In the genomic region with DNA sequence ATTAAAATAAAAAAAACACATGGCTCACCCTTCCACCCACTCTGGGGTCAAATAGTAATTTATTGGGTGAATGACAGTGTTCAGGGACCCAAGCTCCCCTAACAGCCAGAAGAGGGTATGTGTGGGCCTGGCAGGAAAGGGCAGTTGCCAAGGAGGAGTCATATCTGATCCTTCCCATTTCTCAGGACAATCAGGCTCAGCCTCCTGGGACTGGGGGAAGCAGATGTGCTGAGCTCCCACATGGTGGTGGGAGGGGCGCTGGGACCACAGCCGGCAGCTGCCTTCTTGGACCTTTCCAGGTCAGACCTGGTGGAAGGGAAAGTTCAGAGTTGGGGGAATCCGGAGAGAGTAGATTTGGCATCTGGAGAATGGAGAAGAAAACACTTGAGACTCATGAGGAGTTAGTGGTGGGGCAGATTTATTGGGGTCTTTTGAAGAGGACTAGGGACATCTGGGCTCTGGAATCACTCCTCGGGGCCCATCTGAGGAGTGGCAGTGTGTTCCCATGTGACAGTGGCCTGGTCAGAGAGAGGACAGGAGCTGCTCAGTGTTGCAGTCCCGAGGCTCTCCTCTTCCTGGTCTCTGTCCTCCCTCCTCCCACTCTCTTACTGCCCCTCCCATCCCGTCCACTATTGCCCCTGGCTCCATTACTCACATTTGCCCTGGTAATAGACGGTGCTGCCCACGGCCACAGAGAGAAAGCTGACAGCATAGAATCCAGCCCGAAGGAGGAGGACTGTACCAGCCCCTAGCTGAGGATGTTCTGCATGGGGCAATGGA, we compare ENCODE assay signal across 14 cellular contexts. TPM values are rescaled to one million over a fixed set of nuclear protein-coding genes. Genes with fewer than 3 reads are reported as not detected.
DNase-seq lines count a peak whose midpoint lies in the region; ATAC-seq and TF ChIP-seq lines count a peak whose summit lies in the region.
"Had no signal": no experiment of that assay in that cellular context is flagged by ENCODE, and none has a peak within 500 bp of the region (broad histone marks: within the 10 kb centered on the region; RNA-seq: fewer than 3 reads in every experiment).

No MANE protein-coding gene starts in this region.

- H3K9me3 ChIP-seq in neural progenitor cell (ENCODE audit: low read depth): no peaks in the 10 kb centered on the region
- H3K9me3 ChIP-seq: Peyer's patch, transverse colon had no signal

- H3K79me2 ChIP-seq in neural progenitor cell (ENCODE audit: low read depth): no peaks in the 10 kb centered on the region

- peaks cover 62% of the 10 kb centered on the region for H3K4me1 Mint-ChIP-seq in activated CD4-positive, alpha-beta T cell treated with anti-CD3 and anti-CD28 coated beads for 36 hours
- H3K4me1 Mint-ChIP-seq in activated naive CD8-positive, alpha-beta T cell treated with anti-CD3 and anti-CD28 coated beads for 36 hours: peaks cover 62% of the 10 kb centered on the region
- peaks cover 5% of the 10 kb centered on the region for H3K4me1 Mint-ChIP-seq in neural progenitor cell

- no peak overlapping the region for H3K4me2 ChIP-seq in neural progenitor cell

- H3K36me3 Mint-ChIP-seq in activated CD4-positive, alpha-beta T cell treated with anti-CD3 and anti-CD28 coated beads for 36 hours (ENCODE audit: low read depth): no peaks in the 10 kb centered on the region
- peaks cover 14% of the 10 kb centered on the region for H3K36me3 Mint-ChIP-seq in activated naive CD8-positive, alpha-beta T cell treated with anti-CD3 and anti-CD28 coated beads for 36 hours
- no peaks in the 10 kb centered on the region for H3K36me3 Mint-ChIP-seq in neural progenitor cell

- H3K4me3 ChIP-seq in neural progenitor cell: no peak overlapping the region
- H3K4me3 ChIP-seq: Peyer's patch, transverse colon had no signal

- no peak for DNase-seq in activated CD4-positive, alpha-beta T cell treated with anti-CD3 and anti-CD28 coated beads for 36 hours
- DNase-seq in activated CD4-positive, alpha-beta T cell treated with anti-CD3 and anti-CD28 coated beads, Interleukin-2, amount 50 U/mL, for 48 hours: no peak
- DNase-seq in KBM-7 (peak; percentile 65), neural progenitor cell (ENCODE audit: low spot score) (no peak)
- no peak for DNase-seq in activated naive CD8-positive, alpha-beta T cell treated with anti-CD3 and anti-CD28 coated beads for 36 hours
- DNase-seq in stimulated activated naive CD4-positive, alpha-beta T cell (lab: John Stamatoyannopoulos, UW): no peak
- no peak for DNase-seq in stimulated activated CD4-positive, alpha-beta T cell treated with anti-CD3 and anti-CD28 coated beads, Interleukin-2, amount 100 ng/mL, for 24 hours
- DNase-seq: activated effector memory CD4-positive, alpha-beta T cell treated with Interleukin-2 at 50 U/mL for 16 hours; GF-D8; NCI-H226; Peyer's patch; transverse colon had no signal

- H3K4me3 Mint-ChIP-seq in activated CD4-positive, alpha-beta T cell treated with anti-CD3 and anti-CD28 coated beads for 36 hours: no peak overlapping the region
- peak overlapping the region; percentile 33 for H3K4me3 Mint-ChIP-seq in activated naive CD8-positive, alpha-beta T cell treated with anti-CD3 and anti-CD28 coated beads for 36 hours
- H3K4me3 Mint-ChIP-seq in neural progenitor cell: peak overlapping the region; percentile 53

- H3K27ac ChIP-seq in neural progenitor cell: no peak overlapping the region
- H3K27ac ChIP-seq: transverse colon had no signal

- in situ Hi-C loops in KBM-7 (cut with MboI; ENCODE audit: low pct_unique_long_range_greater_than_20kb, low sequenced_read_pairs): no loop called here

- no peaks in the 10 kb centered on the region for H3K27me3 Mint-ChIP-seq in activated CD4-positive, alpha-beta T cell treated with anti-CD3 and anti-CD28 coated beads for 36 hours
- H3K27me3 Mint-ChIP-seq in activated naive CD8-positive, alpha-beta T cell treated with anti-CD3 and anti-CD28 coated beads for 36 hours: no peaks in the 10 kb centered on the region
- H3K27me3 Mint-ChIP-seq in neural progenitor cell (ENCODE audit: insufficient read depth, low read depth): peaks cover 6% of the 10 kb centered on the region

- intact Hi-C loops in activated CD4-positive, alpha-beta T cell treated with anti-CD3 and anti-CD28 coated beads for 36 hours (cut with DNase I, micrococcal nuclease): no loop called here

- CTCF ChIA-PET in activated CD4-positive, alpha-beta T cell treated with anti-CD3 and anti-CD28 coated beads for 36 hours (lab: Charles Lee): interaction anchor here (0.8 to 28.5 kb wide), 5 partner anchors 1 to 45 kb away, joined by 3 to 873 read pairs (median 278); a partner anchor contains a TSS

- H3K36me3 ChIP-seq in neural progenitor cell: no peaks in the 10 kb centered on the region
- H3K36me3 ChIP-seq: Peyer's patch, transverse colon had no signal

- no peaks in the 10 kb centered on the region for H3K9me3 Mint-ChIP-seq in activated CD4-positive, alpha-beta T cell treated with anti-CD3 and anti-CD28 coated beads for 36 hours (ENCODE audit: low read depth)
- no peaks in the 10 kb centered on the region for H3K9me3 Mint-ChIP-seq in activated naive CD8-positive, alpha-beta T cell treated with anti-CD3 and anti-CD28 coated beads for 36 hours
- H3K9me3 Mint-ChIP-seq in neural progenitor cell: no peaks in the 10 kb centered on the region

- H3K27me3 ChIP-seq in neural progenitor cell: no peaks in the 10 kb centered on the region
- H3K27me3 ChIP-seq: Peyer's patch, transverse colon had no signal

- H4K20me1 ChIP-seq in neural progenitor cell (ENCODE audit: low read depth): no peaks in the 10 kb centered on the region

- no peaks in the 10 kb centered on the region for H3F3A ChIP-seq in neural progenitor cell (ENCODE audit: low read depth)

- no peak for TF ChIP-seq CTCF in neural progenitor cell (IDR thresholded peaks at IDR 0.05)

- H3K27ac Mint-ChIP-seq in activated CD4-positive, alpha-beta T cell treated with anti-CD3 and anti-CD28 coated beads for 36 hours: peak overlapping the region; percentile 15
- peak overlapping the region; percentile 59 for H3K27ac Mint-ChIP-seq in activated naive CD8-positive, alpha-beta T cell treated with anti-CD3 and anti-CD28 coated beads for 36 hours
- H3K27ac Mint-ChIP-seq in neural progenitor cell: no peak overlapping the region

- no peaks in the 10 kb centered on the region for H3K4me1 ChIP-seq in neural progenitor cell

- H3K9ac ChIP-seq in neural progenitor cell: no peak overlapping the region

- POLR2A ChIA-PET in activated CD4-positive, alpha-beta T cell treated with anti-CD3 and anti-CD28 coated beads for 36 hours (lab: Charles Lee): interaction anchor here (0.6 to 1.9 kb wide), 3 partner anchors 14 to 47 kb away, joined by 3 to 7 read pairs (median 3); a partner anchor contains a TSS

- no peak for ATAC-seq in activated CD4-positive, alpha-beta T cell treated with anti-CD3 and anti-CD28 coated beads for 36 hours
- no peak for ATAC-seq in GM21619 (IDR thresholded peaks at IDR 0.05; ENCODE audit: unreplicated experiment)

- H2AFZ ChIP-seq in neural progenitor cell (replicated peaks): no peak overlapping the region

RNA-seq across cellular contexts. Expression of a gene that starts 3.0 kb away (rescaled TPM):
- 10 to 100 TPM in 1 of 2 experiments, 1 to 10 TPM in 1; 9.1 to 11.1 TPM for total RNA-seq in activated CD4-positive, alpha-beta T cell treated with anti-CD3 and anti-CD28 coated beads for 36 hours
- total RNA-seq in activated naive CD8-positive, alpha-beta T cell treated with anti-CD3 and anti-CD28 coated beads for 36 hours: 10 to 100 TPM; 29.1 TPM
- total RNA-seq in neural progenitor cell (ENCODE audit: low replicate concordance): not detected in 2 replicates

RNA-seq across cellular contexts. Expression of a gene that starts 3.7 kb away (rescaled TPM):
- 1 to 10 TPM; 5.4 to 6.6 TPM for total RNA-seq in activated CD4-positive, alpha-beta T cell treated with anti-CD3 and anti-CD28 coated beads for 36 hours
- 10 to 100 TPM; 28.7 to 31.2 TPM for total RNA-seq in activated naive CD8-positive, alpha-beta T cell treated with anti-CD3 and anti-CD28 coated beads for 36 hours
- total RNA-seq in neural progenitor cell (ENCODE audit: low replicate concordance): not detected in 2 replicates
- total RNA-seq: Peyer's patch, skeletal muscle tissue, transverse colon had no signal

RNA-seq across cellular contexts. Expression of a gene that starts 6.8 kb away (rescaled TPM):
- 10 to 100 TPM; 44.9 to 73.3 TPM for total RNA-seq in activated CD4-positive, alpha-beta T cell treated with anti-CD3 and anti-CD28 coated beads for 36 hours
- 100 to 1,000 TPM; 273 TPM for total RNA-seq in activated naive CD8-positive, alpha-beta T cell treated with anti-CD3 and anti-CD28 coated beads for 36 hours
- total RNA-seq in neural progenitor cell (ENCODE audit: low replicate concordance): 0.15 TPM in 1 of 2 replicates, not detected in the other

RNA-seq across cellular contexts. Expression of a gene that starts 13.7 kb away (rescaled TPM):
- 10 to 100 TPM; 82.3 to 93.3 TPM for total RNA-seq in activated CD4-positive, alpha-beta T cell treated with anti-CD3 and anti-CD28 coated beads for 36 hours
- total RNA-seq in activated naive CD8-positive, alpha-beta T cell treated with anti-CD3 and anti-CD28 coated beads for 36 hours: 100 to 1,000 TPM; 114 to 115 TPM
- 0.19 TPM in 1 of 2 replicates, not detected in the other for total RNA-seq in neural progenitor cell (ENCODE audit: low replicate concordance)
- total RNA-seq: skeletal muscle tissue had no signal

RNA-seq across cellular contexts. Expression of a gene that starts 17.0 kb away (rescaled TPM):
- 100 to 1,000 TPM; 396 to 570 TPM for total RNA-seq in activated CD4-positive, alpha-beta T cell treated with anti-CD3 and anti-CD28 coated beads for 36 hours
- total RNA-seq in activated naive CD8-positive, alpha-beta T cell treated with anti-CD3 and anti-CD28 coated beads for 36 hours: 100 to 1,000 TPM; 328 to 335 TPM
- total RNA-seq in neural progenitor cell (ENCODE audit: low replicate concordance): not detected in 2 replicates
- total RNA-seq: Peyer's patch, skeletal muscle tissue, transverse colon had no signal

Comparison
In these comparisons a context has a peak if more than half of its experiments do, and no peak if none do; other contexts are left out.
1. RNA of a gene that starts 6.8 kb away (total RNA-seq): 273 TPM in activated naive CD8-positive, alpha-beta T cell treated with anti-CD3 and anti-CD28 coated beads for 36 hours and 44.9 to 73.3 TPM in activated CD4-positive, alpha-beta T cell treated with anti-CD3 and anti-CD28 coated beads for 36 hours; 0.15 TPM in neural progenitor cell; every median in the first group is over 10 times any median in the second.